ENCODE assay signal across 2 cellular contexts in genomic region chr5:157722895-157723294, GRCh38. TPM values are rescaled to one million over a fixed set of nuclear protein-coding genes. Genes with fewer than 3 reads are reported as not detected.
"Had no signal": no experiment of that assay in that cellular context is flagged by ENCODE, and none has a peak within 500 bp of the region (broad histone marks: within the 10 kb centered on the region; RNA-seq: fewer than 3 reads in every experiment).

No MANE protein-coding gene starts in this region.

RNA-seq across cellular contexts. Expression of gene C5orf52, which starts 51.6 kb away (rescaled TPM):
- total RNA-seq: G401, GM12878 had no signal
- polyA plus RNA-seq: GM12878 had no signal
